24 cellular contexts compared by ENCODE assay signal in the genomic region with DNA sequence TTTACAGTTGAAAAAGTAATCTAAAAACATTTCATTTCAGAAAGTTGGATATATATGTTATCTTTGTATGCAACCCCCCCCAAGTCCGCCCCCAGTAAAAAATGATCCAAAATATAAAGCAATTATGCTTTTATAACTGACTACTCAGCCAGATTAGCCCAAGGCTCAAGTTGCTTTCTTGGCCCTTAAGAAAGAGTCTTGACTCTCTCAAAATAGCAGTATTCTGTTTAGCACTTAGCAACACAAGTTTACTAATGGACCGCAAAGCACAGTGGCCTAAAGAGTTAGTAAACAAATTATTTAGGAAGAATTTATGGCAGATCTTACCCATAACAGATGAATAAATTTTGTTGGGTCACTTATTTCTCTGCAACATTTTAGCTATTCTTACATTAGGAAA.
"Had no signal": no experiment of that assay in that cellular context is flagged by ENCODE, and none has a peak within 500 bp of the region (broad histone marks: within the 10 kb centered on the region; RNA-seq: fewer than 3 reads in every experiment).

No MANE protein-coding gene starts in this region.

- H2AFZ ChIP-seq: hepatocyte had no signal

- ATAC-seq: left cardiac atrium, lower lobe of right lung, natural killer cell had no signal

- H3K27me3 ChIP-seq: esophagus squamous epithelium, hepatocyte, ovary, right atrium auricular region, sigmoid colon, stomach had no signal

- H3K27ac Mint-ChIP-seq: memory B cell, mesothelial cell of epicardium had no signal

- DNase-seq: dermis blood vessel endothelial cell; esophagus squamous epithelium; foreskin fibroblast; head of caudate nucleus; kidney; left cardiac atrium; left ventricle myocardium inferior; lower lobe of right lung; natural killer cell; nucleus accumbens; ovary; sigmoid colon; stimulated activated CD4-positive, alpha-beta T cell treated with anti-CD3 and anti-CD28 coated beads, Interleukin-12 subunit alpha, Interleukin-12 subunit beta, amount 100 ng/mL, for 4 hours; stimulated activated naive CD4-positive, alpha-beta T cell; stomach; substantia nigra; trophoblast cell had no signal

- H3K36me3 Mint-ChIP-seq: natural killer cell had no signal

- H3K27ac ChIP-seq: esophagus squamous epithelium, hepatocyte, left ventricle myocardium inferior, lower lobe of right lung, ovary, right atrium auricular region, sigmoid colon, skin epidermis, stomach, thoracic aorta had no signal

- H3K4me1 ChIP-seq: left ventricle myocardium inferior, lower lobe of right lung, right atrium auricular region, sigmoid colon had no signal

- H3K4me3 Mint-ChIP-seq: memory B cell, mesothelial cell of epicardium, natural killer cell, neural crest cell had no signal

- H3K9me3 ChIP-seq: esophagus squamous epithelium, left ventricle myocardium inferior, lower lobe of right lung, ovary, right atrium auricular region, sigmoid colon, stomach, thoracic aorta had no signal

- H3K4me3 ChIP-seq: esophagus squamous epithelium, hepatocyte, left ventricle myocardium inferior, lower lobe of right lung, ovary, right atrium auricular region, sigmoid colon, skin epidermis, stomach, thoracic aorta had no signal

- H3K9me3 Mint-ChIP-seq: memory B cell, mesothelial cell of epicardium, natural killer cell, neural crest cell had no signal

- H3K4me2 ChIP-seq: hepatocyte had no signal

- H3K4me1 Mint-ChIP-seq: mesothelial cell of epicardium, neural crest cell had no signal

- H3K27me3 Mint-ChIP-seq: memory B cell had no signal
